Comparison of ENCODE assay signal across 29 cellular contexts in genomic region chr12:66380769-66381168, GRCh38.
"Had no signal": no experiment of that assay in that cellular context is flagged by ENCODE, and none has a peak within 500 bp of the region (broad histone marks: within the 10 kb centered on the region; RNA-seq: fewer than 3 reads in every experiment).

No MANE protein-coding gene starts in this region.

- H3K4me1 ChIP-seq: esophagus squamous epithelium, pancreas, prostate gland, right atrium auricular region, sigmoid colon, testis, tibial nerve, upper lobe of left lung had no signal

- H3K27ac ChIP-seq: coronary artery, esophagus squamous epithelium, heart right ventricle, left lung, neutrophil, pancreas, prostate gland, right atrium auricular region, sigmoid colon, testis, tibial nerve, upper lobe of left lung had no signal

- H3K36me3 ChIP-seq: heart right ventricle, left lung, neutrophil, pancreas, prostate gland, right atrium auricular region, sigmoid colon, tibial nerve, upper lobe of left lung had no signal

- FAIRE-seq: endometrium, islet of Langerhans, pancreas, urothelium cell line had no signal

- H3K27me3 ChIP-seq: esophagus squamous epithelium, heart right ventricle, left lung, neutrophil, pancreas, right atrium auricular region, sigmoid colon, spleen, testis, tibial nerve, upper lobe of left lung had no signal

- H3K4me3 ChIP-seq: coronary artery, esophagus squamous epithelium, heart right ventricle, left lung, mucosa of descending colon, pancreas, prostate gland, right atrium auricular region, sigmoid colon, spleen, testis, tibial nerve, upper lobe of left lung had no signal

- ATAC-seq: effector memory CD8-positive, alpha-beta T cell; left cardiac atrium; left lung; mucosa of descending colon; natural killer cell treated with Interleukin-12 subunit alpha and Interleukin-12 subunit beta and Interleukin-15 and Interleukin-18, amount 100 ng/mL, for 72 hours; pancreas; stimulated activated memory B cell treated with anti-CD40 and anti-IgM and Interleukin-4, amounts not matched to agents 10 μg/mL and 1 μg/mL and 100 μg/mL, for 72 hours; stimulated activated naive CD8-positive, alpha-beta T cell treated with anti-CD3 and anti-CD28 coated beads, Interleukin-15, Interleukin-2, amounts not matched to agents 100 U/mL and 50 U/mL, for 24 hours had no signal

- DNase-seq: effector memory CD8-positive, alpha-beta T cell; erythroblast; esophagus squamous epithelium; foreskin melanocyte; glutamatergic neuron; heart right ventricle; hippocampal formation; left cardiac atrium; left lung; mucosa of descending colon; naive B cell; pancreas; sigmoid colon; spleen; stimulated activated CD4-positive, alpha-beta T cell treated with anti-CD3 and anti-CD28 coated beads, Interleukin-4, amount 100 ng/mL, for 4 hours; stimulated activated naive CD8-positive, alpha-beta T cell treated with anti-CD3 and anti-CD28 coated beads, Interleukin-15, Interleukin-2, amounts not matched to agents 100 U/mL and 50 U/mL, for 24 hours; substantia nigra; testis; upper lobe of left lung had no signal

- H3K9me3 ChIP-seq: esophagus squamous epithelium, heart right ventricle, left lung, mucosa of descending colon, neutrophil, pancreas, prostate gland, right atrium auricular region, sigmoid colon, spleen, testis, tibial nerve, upper lobe of left lung had no signal
